In the genomic region with DNA sequence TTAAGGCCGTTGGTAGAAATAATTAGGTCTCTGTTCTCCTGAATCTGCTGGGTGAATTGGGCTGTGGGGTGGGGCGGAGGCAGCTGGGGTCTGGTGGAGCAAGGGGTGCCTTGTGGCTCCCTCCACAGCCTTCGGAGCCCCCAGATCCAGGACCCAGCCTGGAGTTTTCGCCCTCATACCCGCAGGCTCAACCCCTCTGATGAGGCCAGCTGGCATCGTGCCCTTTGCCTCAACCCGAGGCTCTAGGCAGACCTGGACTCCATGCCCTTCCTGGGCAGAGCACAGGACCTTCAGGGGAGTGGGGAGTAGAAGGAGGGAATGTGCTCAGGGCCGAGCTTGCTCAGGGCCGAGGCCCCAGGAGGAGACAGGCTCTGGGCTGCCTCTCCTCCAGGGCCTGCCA, we compare ENCODE assay signal across 2 cellular contexts.
TF ChIP-seq lines count a peak whose summit lies in the region.

No MANE protein-coding gene starts in this region.

TF ChIP-seq in HepG2, 621 proteins besides CTCF, POLR2A, EP300 and RAD21:
- TF ChIP-seq ZBTB1 (CRISPR knock-in tag; IDR thresholded peaks at IDR 0.05; ENCODE audit: borderline replicate concordance) (no peak), ZBTB3 (CRISPR knock-in tag; IDR thresholded peaks at IDR 0.05; ENCODE audit: borderline replicate concordance, low read depth) (no peak), NCOA1 (CRISPR knock-in tag; IDR thresholded peaks at IDR 0.05) (no peak), CCAR2 (optimal IDR thresholded peaks at IDR 0.05; ENCODE audit: low read depth, low read length) (no peak)
TF ChIP-seq in HepG2: peak in this region for 0.

TF ChIP-seq in H1, 55 proteins besides CTCF, POLR2A, EP300 and RAD21:
- TF ChIP-seq FOSL1 (IDR thresholded peaks at IDR 0.05; ENCODE audit: insufficient read depth, low read depth, low read length) (no peak), SAP30 (IDR thresholded peaks at IDR 0.05; ENCODE audit: insufficient read depth, insufficient replicate concordance, low read length) (no peak), BRCA1 (IDR thresholded peaks at IDR 0.05; ENCODE audit: low read depth, low read length) (no peak), GTF2F1 (IDR thresholded peaks at IDR 0.05; ENCODE audit: borderline replicate concordance, low read depth, low read length) (no peak), KDM1A (IDR thresholded peaks at IDR 0.05; ENCODE audit: borderline replicate concordance, low read length) (no peak), HDAC6 (IDR thresholded peaks at IDR 0.05; ENCODE audit: low read depth, low read length) (no peak), NANOG (IDR thresholded peaks at IDR 0.05; ENCODE audit: insufficient read depth, low read depth, low read length, poor library complexity, severe bottlenecking) (no peak), SUZ12 (IDR thresholded peaks at IDR 0.05; ENCODE audit: low read length) (no peak), RNF2 (IDR thresholded peaks at IDR 0.05; ENCODE audit: borderline replicate concordance, low read depth, low read length, missing control alignments, poor library complexity, severe bottlenecking) (no peak), CHD2 (IDR thresholded peaks at IDR 0.05; ENCODE audit: low read length) (no peak), GABPA (IDR thresholded peaks at IDR 0.05; ENCODE audit: borderline replicate concordance, insufficient read depth, low read length) (no peak), POU5F1 (IDR thresholded peaks at IDR 0.05; ENCODE audit: low read depth, low read length) (no peak), SP2 (IDR thresholded peaks at IDR 0.05; ENCODE audit: low read length) (no peak), CREB1 (IDR thresholded peaks at IDR 0.05) (no peak), JUN (IDR thresholded peaks at IDR 0.05; ENCODE audit: low read depth, low read length) (no peak), SP1 (IDR thresholded peaks at IDR 0.05; ENCODE audit: low read depth, low read length) (no peak)
- TF ChIP-seq, protein P1, sequence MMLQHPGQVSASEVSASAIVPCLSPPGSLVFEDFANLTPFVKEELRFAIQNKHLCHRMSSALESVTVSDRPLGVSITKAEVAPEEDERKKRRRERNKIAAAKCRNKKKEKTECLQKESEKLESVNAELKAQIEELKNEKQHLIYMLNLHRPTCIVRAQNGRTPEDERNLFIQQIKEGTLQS (IDR thresholded peaks at IDR 0.05; ENCODE audit: insufficient read depth, low read depth, low read length): no peak
